In genomic region chr13:113187263-113187669, GRCh38 we compare ENCODE assay signal across 8 cellular contexts. TPM values are rescaled to one million over a fixed set of nuclear protein-coding genes. Genes with fewer than 3 reads are reported as not detected.
DNase-seq lines count a peak whose midpoint lies in the region; ATAC-seq and TF ChIP-seq lines count a peak whose summit lies in the region.

No MANE protein-coding gene starts in this region.

- no peak for ATAC-seq in CD8-positive, alpha-beta T cell
- ATAC-seq in left ventricle myocardium superior (peak; percentile 99), GM19035 (IDR thresholded peaks at IDR 0.05; ENCODE audit: unreplicated experiment) (no peak), HG03135 (IDR thresholded peaks at IDR 0.05; ENCODE audit: unreplicated experiment) (no peak)

- no peak overlapping the region for H3K27ac ChIP-seq in CD8-positive, alpha-beta T cell (ENCODE audit: low read depth, low read length)

- H3K27me3 Mint-ChIP-seq in CD8-positive, alpha-beta T cell (ENCODE audit: low read depth), result no peaks in the 10 kb centered on the region

- peaks cover 42% of the 10 kb centered on the region for H3K4me1 Mint-ChIP-seq in CD8-positive, alpha-beta T cell (ENCODE audit: low read depth)

- no peak for TF ChIP-seq CTCF in CD8-positive, alpha-beta T cell (IDR thresholded peaks at IDR 0.05)

- no peaks in the 10 kb centered on the region for H3K27me3 ChIP-seq in CD8-positive, alpha-beta T cell (ENCODE audit: insufficient read depth, low read length)

- peaks cover 70% of the 10 kb centered on the region for H3K36me3 Mint-ChIP-seq in CD8-positive, alpha-beta T cell

- POLR2A ChIA-PET in CD8-positive, alpha-beta T cell (lab: Charles Lee), result interaction anchor here (2.1 kb wide), 1 partner anchor 22 kb away, joined by 4 read pairs; the partner anchor contains the start of gene CUL4A

- DNase-seq in CD8-positive, alpha-beta T cell, result peak in 1 of 7 experiments; percentile 32
- peak; percentile 49 for DNase-seq in NCI-H69 (lab: John Stamatoyannopoulos, UW)
- peak; percentile 29 for DNase-seq in activated naive CD8-positive, alpha-beta T cell treated with anti-CD3 and anti-CD28 coated beads, Interleukin-2, amount 50 U/mL, for 16 hours (ENCODE audit: low read depth, low spot score)
- peak; percentile 89 for DNase-seq in left ventricle myocardium superior
- DNase-seq in stimulated activated CD4-positive, alpha-beta T cell treated with anti-CD3 and anti-CD28 coated beads, Interleukin-12 subunit alpha, Interleukin-12 subunit beta, amount 100 ng/mL, for 4 hours, result peak; percentile 58
- DNase-seq in germinal center (ENCODE audit: low spot score), result no peak

- H3K4me1 ChIP-seq in CD8-positive, alpha-beta T cell (ENCODE audit: insufficient read depth, low read length), result peaks cover 28% of the 10 kb centered on the region

- H3K4me3 ChIP-seq in CD8-positive, alpha-beta T cell (ENCODE audit: low read depth, low read length), result no peak overlapping the region

- intact Hi-C loops in CD8-positive, alpha-beta T cell (cut with DNase I, micrococcal nuclease), result no loop called here
- intact Hi-C loops in left ventricle myocardium superior (cut with micrococcal nuclease), result no loop called here

- CTCF ChIA-PET in CD8-positive, alpha-beta T cell (lab: Charles Lee), result interaction anchor here (1.0 kb wide), 1 partner anchor 116 kb away, joined by 3 read pairs; no protein-coding TSS in a partner anchor

- no peak overlapping the region for H3K4me3 Mint-ChIP-seq in CD8-positive, alpha-beta T cell

- H3K9me3 Mint-ChIP-seq in CD8-positive, alpha-beta T cell, result no peaks in the 10 kb centered on the region

- peak overlapping the region; percentile 7 for H3K27ac Mint-ChIP-seq in CD8-positive, alpha-beta T cell

- H3K9me3 ChIP-seq in CD8-positive, alpha-beta T cell (ENCODE audit: low read length), result no peaks in the 10 kb centered on the region

- H3K36me3 ChIP-seq in CD8-positive, alpha-beta T cell (ENCODE audit: insufficient read depth, low read length), result peaks cover 26% of the 10 kb centered on the region

RNA-seq across cellular contexts. Expression of gene PCID2, which starts 21.2 kb away (rescaled TPM):
- total RNA-seq in CD8-positive, alpha-beta T cell, result 10 to 100 TPM; 30.5 to 34.1 TPM
- total RNA-seq in left ventricle myocardium superior, result 61.3 TPM

RNA-seq across cellular contexts. Expression of gene CUL4A, which starts 22.1 kb away (rescaled TPM):
- total RNA-seq in CD8-positive, alpha-beta T cell, result 10 to 100 TPM; 53.8 to 58.7 TPM
- total RNA-seq in left ventricle myocardium superior, result 160 TPM

RNA-seq across cellular contexts. Expression of gene PROZ, which starts 28.8 kb away (rescaled TPM):
- total RNA-seq in CD8-positive, alpha-beta T cell, result not detected
- total RNA-seq in left ventricle myocardium superior, result not detected
